In genomic region chr5:113295111-113295539, GRCh38 we compare ENCODE assay signal across 8 cellular contexts.
DNase-seq lines count a peak whose midpoint lies in the region; ATAC-seq and TF ChIP-seq lines count a peak whose summit lies in the region.

No MANE protein-coding gene starts in this region.

- H3K36me3 ChIP-seq in BE2C (peaks cover 5% of the 10 kb centered on the region), MG63 (no peaks in the 10 kb centered on the region)
- no peaks in the 10 kb centered on the region for H3K36me3 ChIP-seq in effector memory CD4-positive, alpha-beta T cell (ENCODE audit: control insufficient read depth, insufficient read depth, low read length)

- peak overlapping the region; percentile 81 to 92 (median 88) for H3K4me3 Mint-ChIP-seq in naive B cell

- H3K27ac Mint-ChIP-seq in naive B cell = no peak overlapping the region

- H3K9me3 ChIP-seq in BE2C (no peaks in the 10 kb centered on the region), MG63 (no peaks in the 10 kb centered on the region)
- no peaks in the 10 kb centered on the region for H3K9me3 ChIP-seq in effector memory CD4-positive, alpha-beta T cell (ENCODE audit: control insufficient read depth, low read length)

- peaks cover 0 to 15% of the 10 kb centered on the region in 2 donors for H3K36me3 Mint-ChIP-seq in naive B cell

- no peaks in the 10 kb centered on the region for H3K27me3 ChIP-seq in BE2C
- H3K27me3 ChIP-seq in MG63 = peaks cover 34% of the 10 kb centered on the region
- no peaks in the 10 kb centered on the region for H3K27me3 ChIP-seq in effector memory CD4-positive, alpha-beta T cell (replicated peaks; ENCODE audit: control insufficient read depth, insufficient read depth, low read length, poor library complexity, severe bottlenecking)

- peaks cover 65 to 75% (median 75%) of the 10 kb centered on the region in 3 donors for H3K27me3 Mint-ChIP-seq in naive B cell

- TF ChIP-seq CTCF in BE2C (IDR thresholded peaks at IDR 0.05; ENCODE audit: low read depth, low read length) = no peak; the same call in 1 of the 2 replicates

- DNase-seq in BE2C (no peak), MG63 (no peak), naive B cell (no peak), NK-92 (lab: John Stamatoyannopoulos, UW; ENCODE audit: unreplicated experiment) (no peak), head of caudate nucleus (no peak), HCEC 1CT (no peak)
- no peak for DNase-seq in effector memory CD4-positive, alpha-beta T cell
- DNase-seq in stimulated activated CD4-positive, alpha-beta T cell treated with anti-CD3 and anti-CD28 coated beads, Interleukin-15, amount 100 ng/mL, for 24 hours = no peak

- ATAC-seq in naive B cell (ENCODE audit: low read depth in 2 of 2) = no peak

- peaks cover 0 to 4% (median 0%) of the 10 kb centered on the region in 7 donors for H3K9me3 Mint-ChIP-seq in naive B cell

- H3K4me3 ChIP-seq in BE2C (ENCODE audit: low read depth, low read length) = peak overlapping the region; percentile 88
- peak overlapping the region; percentile 62 for H3K4me3 ChIP-seq in MG63
- H3K4me3 ChIP-seq in effector memory CD4-positive, alpha-beta T cell (ENCODE audit: insufficient read depth, low read depth, low read length, poor library complexity, severe bottlenecking) = peak overlapping the region; percentile 84

- intact Hi-C loops in head of caudate nucleus (cut with DNase I) = no loop called here

- H3K4me1 Mint-ChIP-seq in naive B cell = peaks cover 10 to 24% (median 16%) of the 10 kb centered on the region in 3 donors

- H3K27ac ChIP-seq in effector memory CD4-positive, alpha-beta T cell (ENCODE audit: insufficient read depth, low read length, poor library complexity, severe bottlenecking) = no peak overlapping the region

- peaks cover 28% of the 10 kb centered on the region for H3K4me1 ChIP-seq in BE2C
- peaks cover 5% of the 10 kb centered on the region for H3K4me1 ChIP-seq in effector memory CD4-positive, alpha-beta T cell (ENCODE audit: control insufficient read depth, insufficient read depth, low read length, poor library complexity, severe bottlenecking)
